Comparison of ENCODE assay signal across 8 cellular contexts in the genomic region with DNA sequence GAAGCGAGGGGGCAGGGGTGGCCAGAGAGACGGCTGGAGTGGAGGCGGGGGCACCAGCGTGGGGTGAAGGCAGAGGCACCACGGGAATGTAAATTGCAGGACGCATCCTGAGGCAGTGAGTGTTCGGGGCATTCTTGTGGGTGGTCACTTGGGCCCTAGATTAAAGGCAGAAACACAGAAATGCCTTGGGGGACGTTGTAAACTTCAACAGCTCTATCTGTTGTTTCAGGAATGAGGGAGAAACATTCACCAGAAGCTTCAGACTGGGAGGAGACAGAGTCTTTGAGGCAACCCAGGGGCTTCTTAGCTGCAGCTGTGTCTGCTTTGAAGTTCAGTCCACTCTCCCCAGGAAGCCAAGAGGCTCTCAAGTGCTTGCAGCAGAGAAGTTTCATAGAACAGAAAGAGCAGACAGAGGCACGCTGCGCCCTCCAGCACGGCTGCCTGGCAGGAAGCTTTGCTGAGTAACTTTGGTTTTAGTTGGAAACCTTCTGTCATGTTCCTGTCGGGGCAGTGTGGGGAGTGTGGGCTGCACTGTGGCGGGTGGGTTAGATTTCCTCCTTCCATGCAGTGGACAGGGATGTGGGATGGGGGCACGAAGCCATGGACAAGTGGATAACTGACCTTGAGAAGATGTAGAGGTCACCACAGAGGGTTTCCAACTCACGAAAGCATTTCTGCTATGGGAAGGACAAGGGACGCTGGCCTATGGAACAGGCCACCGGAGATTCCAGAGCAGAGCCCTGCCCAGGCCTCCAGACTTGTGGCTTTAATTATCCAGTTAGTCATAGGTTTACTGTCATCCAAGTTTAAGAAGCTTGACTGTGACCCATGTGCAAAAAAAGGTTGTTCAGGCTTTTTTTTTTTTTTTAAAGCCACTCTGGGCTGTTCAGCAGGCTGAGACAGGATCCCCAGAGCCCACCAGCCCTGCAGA.
A peak's percentile ranks its signal among the peaks of the same experiment; 100 is the strongest.
DNase-seq lines count a peak whose midpoint lies in the region; ATAC-seq and TF ChIP-seq lines count a peak whose summit lies in the region.

No MANE protein-coding gene starts in this region.

- no peaks in the 10 kb centered on the region for H3K9me3 Mint-ChIP-seq in chondrocyte (ENCODE audit: low read depth)

- H3K4me3 Mint-ChIP-seq in chondrocyte (ENCODE audit: unreplicated experiment): peak overlapping the region; percentile 47

- H3K27ac Mint-ChIP-seq in chondrocyte (ENCODE audit: unreplicated experiment): peak overlapping the region; percentile 98

- peaks cover 9 to 16% of the 10 kb centered on the region in 2 donors for H3K4me1 ChIP-seq in lung (ENCODE audit: control insufficient read depth in 2 of 2, insufficient read depth in 2 of 2, low read length in 2 of 2)

- H3K4me3 ChIP-seq in lung: no peak overlapping the region

- no peaks in the 10 kb centered on the region for H3K36me3 ChIP-seq in lung (ENCODE audit: control insufficient read depth in 2 of 2, insufficient read depth in 2 of 2, low read length in 2 of 2)

- TF ChIP-seq CTCF in chondrocyte (IDR thresholded peaks at IDR 0.05) (peak; percentile 40), lung (IDR thresholded peaks at IDR 0.05; ENCODE audit: control extremely low read depth, extremely low read depth) (no peak)

- peaks cover 66% of the 10 kb centered on the region for H3K4me1 Mint-ChIP-seq in chondrocyte (ENCODE audit: low read depth)

- no peaks in the 10 kb centered on the region for H3K36me3 Mint-ChIP-seq in chondrocyte (ENCODE audit: low read depth)

- H3K27me3 Mint-ChIP-seq in chondrocyte (ENCODE audit: low read depth): no peaks in the 10 kb centered on the region

- ATAC-seq in lung (ENCODE audit: insufficient read depth, low FRiP score) (peak; percentile 5), GM21381 (IDR thresholded peaks at IDR 0.05; ENCODE audit: unreplicated experiment) (no peak)

- H3K27me3 ChIP-seq in lung (ENCODE audit: control insufficient read depth, insufficient read depth): no peaks in the 10 kb centered on the region

- H3K27ac ChIP-seq in lung (ENCODE audit: low read depth in 1 of 2, low read length in 1 of 2): peak overlapping the region; percentile 43 to 85

- DNase-seq in GM03348 (ENCODE audit: low spot score) (peak; percentile 85), LHCN-M2 (ENCODE audit: low read depth) (peak; percentile 87), chondrocyte (ENCODE audit: low spot score) (no peak), lung (ENCODE audit: low spot score) (peak; percentile 67), NCI-H748 treated with DMSO at 0.1 percent for 48 hours (lab: John Stamatoyannopoulos, UW) (no peak)
- DNase-seq in activated CD4-positive, alpha-beta T cell treated with anti-CD3 and anti-CD28 coated beads for 24 hours (ENCODE audit: low read depth in 2 of 2): peak; percentile 52 to 69
- DNase-seq in stimulated activated CD8-positive, alpha-beta memory T cell treated with anti-CD3 and anti-CD28 coated beads, Interleukin-15, amount 100 ng/mL, for 48 hours (ENCODE audit: low read depth in 2 of 2): peak; percentile 79 to 82

- WGBS in lung, 2 donors: 32 to 37% methylated on average over 17 of the region's 17 CpGs

- no peaks in the 10 kb centered on the region for H3K9me3 ChIP-seq in lung (ENCODE audit: control insufficient read depth in 2 of 2, insufficient read depth in 1 of 2, low read length in 1 of 2)

Comparison
In these comparisons a context has a peak if more than half of its experiments do, and no peak if none do; other contexts are left out.
1. DNase-seq: peak in GM03348 (single experiment), LHCN-M2 (single experiment), activated CD4-positive, alpha-beta T cell treated with anti-CD3 and anti-CD28 coated beads for 24 hours (2 of 2), lung (single experiment) and stimulated activated CD8-positive, alpha-beta memory T cell treated with anti-CD3 and anti-CD28 coated beads, Interleukin-15, amount 100 ng/mL, for 48 hours (2 of 2); none in chondrocyte (single experiment) and NCI-H748 treated with DMSO at 0.1 percent for 48 hours (single experiment).